15 cellular contexts compared by ENCODE assay signal in genomic region chr10:107546986-107547385, GRCh38.
DNase-seq lines count a peak whose midpoint lies in the region; ATAC-seq and TF ChIP-seq lines count a peak whose summit lies in the region.
"Had no signal": no experiment of that assay in that cellular context is flagged by ENCODE, and none has a peak within 500 bp of the region (broad histone marks: within the 10 kb centered on the region; RNA-seq: fewer than 3 reads in every experiment).

No MANE protein-coding gene starts in this region.

- H3K27me3 ChIP-seq in foreskin keratinocyte: no peaks in the 10 kb centered on the region
- H3K27me3 ChIP-seq in skeletal muscle satellite cell (ENCODE audit: control insufficient read depth, insufficient read depth, low read length): no peaks in the 10 kb centered on the region

- no peaks in the 10 kb centered on the region for H3K36me3 Mint-ChIP-seq in activated naive CD8-positive, alpha-beta T cell treated with anti-CD3 and anti-CD28 coated beads for 36 hours
- H3K36me3 Mint-ChIP-seq in nephron progenitor cell (ENCODE audit: low read depth): no peaks in the 10 kb centered on the region

- H3K27me3 Mint-ChIP-seq in activated naive CD8-positive, alpha-beta T cell treated with anti-CD3 and anti-CD28 coated beads for 36 hours: no peaks in the 10 kb centered on the region
- peaks cover 4% of the 10 kb centered on the region for H3K27me3 Mint-ChIP-seq in nephron progenitor cell (ENCODE audit: low read depth, poor library complexity)

- no peak for ATAC-seq in foreskin keratinocyte
- ATAC-seq: GM23338, HCT116 had no signal

- H3K4me1 ChIP-seq in foreskin keratinocyte: peaks cover 10% of the 10 kb centered on the region
- peaks cover 26% of the 10 kb centered on the region for H3K4me1 ChIP-seq in skeletal muscle satellite cell (ENCODE audit: control insufficient read depth, insufficient read depth, low read length)

- no peak overlapping the region for H3K4me3 Mint-ChIP-seq in activated naive CD8-positive, alpha-beta T cell treated with anti-CD3 and anti-CD28 coated beads for 36 hours
- H3K4me3 Mint-ChIP-seq in nephron progenitor cell: no peak overlapping the region
- H3K4me3 Mint-ChIP-seq: GM23338 had no signal

- TF ChIP-seq CTCF in foreskin keratinocyte (conservative IDR thresholded peaks at IDR 0.05) (no peak), nephron progenitor cell (IDR thresholded peaks at IDR 0.05) (no peak)

- peak overlapping the region; percentile 63 for H3K4me2 ChIP-seq in skeletal muscle satellite cell (ENCODE audit: low read length)

- H3K9me3 ChIP-seq in skeletal muscle satellite cell (replicated peaks; ENCODE audit: low read length): no peaks in the 10 kb centered on the region

- DNase-seq in NCI-H748 (lab: John Stamatoyannopoulos, UW; ENCODE audit: unreplicated experiment): peak; percentile 1
- no peak for DNase-seq in NCI-H748 treated with DMSO at 0.1 percent for 48 hours (lab: John Stamatoyannopoulos, UW)
- peak; percentile 41 for DNase-seq in RPMI7951 (ENCODE audit: low read depth)
- DNase-seq in foreskin keratinocyte: no peak
- no peak for DNase-seq in NCI-H345 (lab: John Stamatoyannopoulos, UW)
- DNase-seq in activated naive CD8-positive, alpha-beta T cell treated with anti-CD3 and anti-CD28 coated beads for 36 hours: no peak
- no peak for DNase-seq in nephron progenitor cell
- DNase-seq: NCI-H1417 treated with DMSO at 0.1 percent for 48 hours, NCI-H2029, NCI-H524 had no signal

- peak overlapping the region; percentile 66 for H3K9ac ChIP-seq in skeletal muscle satellite cell (ENCODE audit: low read depth, low read length)

- no peaks in the 10 kb centered on the region for H3K4me1 Mint-ChIP-seq in activated naive CD8-positive, alpha-beta T cell treated with anti-CD3 and anti-CD28 coated beads for 36 hours
- peaks cover 8% of the 10 kb centered on the region for H3K4me1 Mint-ChIP-seq in nephron progenitor cell

- no peak overlapping the region for H3K27ac Mint-ChIP-seq in activated naive CD8-positive, alpha-beta T cell treated with anti-CD3 and anti-CD28 coated beads for 36 hours
- H3K27ac Mint-ChIP-seq in nephron progenitor cell: no peak overlapping the region
- H3K27ac Mint-ChIP-seq: GM23338 had no signal

- no peaks in the 10 kb centered on the region for H3K36me3 ChIP-seq in skeletal muscle satellite cell (ENCODE audit: insufficient read depth, low read length)

- H3K9me3 Mint-ChIP-seq in activated naive CD8-positive, alpha-beta T cell treated with anti-CD3 and anti-CD28 coated beads for 36 hours: peaks cover 11% of the 10 kb centered on the region
- H3K9me3 Mint-ChIP-seq in nephron progenitor cell: peaks cover 19% of the 10 kb centered on the region

- H3K4me3 ChIP-seq in skeletal muscle satellite cell (ENCODE audit: low read length): peak overlapping the region; percentile 22
- H3K4me3 ChIP-seq: GM23338 had no signal

- peak overlapping the region; percentile 58 for H3K27ac ChIP-seq in foreskin keratinocyte
- H3K27ac ChIP-seq: C4-2B, RWPE1 had no signal

Comparison
In these comparisons a context has a peak if more than half of its experiments do, and no peak if none do; other contexts are left out.
1. DNase-seq: peak in NCI-H748 (single experiment) and RPMI7951 (single experiment); none in NCI-H748 treated with DMSO at 0.1 percent for 48 hours (single experiment), foreskin keratinocyte (0 of 2), NCI-H345 (single experiment), activated naive CD8-positive, alpha-beta T cell treated with anti-CD3 and anti-CD28 coated beads for 36 hours (single experiment) and nephron progenitor cell (single experiment).